ENCODE assay signal across 12 cellular contexts in the genomic region with DNA sequence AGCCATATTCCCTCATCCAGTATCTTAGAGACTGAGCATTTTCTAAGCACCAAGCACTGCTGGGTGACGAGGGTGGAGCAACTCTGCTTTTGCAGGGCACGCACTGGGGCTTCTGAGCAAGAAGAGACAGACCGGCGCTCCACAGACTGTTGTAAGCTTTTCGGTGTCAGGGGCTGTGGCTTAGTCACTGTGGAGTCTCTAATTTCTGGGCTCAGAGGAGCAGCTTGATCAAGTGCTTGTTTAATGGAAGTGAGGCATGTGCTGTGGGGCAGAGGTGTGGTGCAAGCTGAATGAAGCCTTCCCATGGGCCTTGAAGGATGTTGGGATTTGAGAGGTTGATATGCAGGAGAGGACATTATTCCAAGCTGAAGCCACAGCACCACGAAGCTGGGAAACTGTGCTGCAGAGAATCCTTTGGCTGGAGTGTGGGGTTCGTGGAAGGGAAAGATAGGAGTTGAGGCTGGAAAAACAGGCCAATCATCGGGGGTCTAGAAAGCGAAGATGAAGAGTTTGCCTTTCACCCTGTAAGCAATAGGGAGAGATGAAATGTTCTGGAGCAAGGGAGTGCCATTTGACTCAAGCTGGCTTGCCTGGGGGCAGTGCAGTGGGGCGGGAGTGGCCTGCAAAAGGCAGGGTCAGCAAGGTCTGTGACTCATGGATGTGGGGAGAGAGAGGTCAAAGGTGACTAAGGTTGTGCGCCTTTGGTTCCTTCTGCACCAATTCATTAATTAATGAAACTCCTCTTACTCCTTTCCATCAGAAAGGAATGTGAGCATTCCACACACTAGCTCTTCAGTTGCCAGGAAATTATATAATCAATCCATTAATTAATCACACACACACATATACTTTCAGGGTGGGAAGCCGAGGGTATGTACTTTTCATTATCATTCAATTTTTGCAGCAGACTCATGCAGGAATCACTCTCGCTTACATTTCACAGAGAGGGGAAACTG.
"Had no signal": no experiment of that assay in that cellular context is flagged by ENCODE, and none has a peak within 500 bp of the region (broad histone marks: within the 10 kb centered on the region; RNA-seq: fewer than 3 reads in every experiment).

No MANE protein-coding gene starts in this region.

- DNase-seq: activated naive CD4-positive, alpha-beta T cell treated with anti-CD3 and anti-CD28 coated beads for 36 hours; activated naive CD8-positive, alpha-beta T cell treated with anti-CD3 and anti-CD28 coated beads, Interleukin-2, amount 50 U/mL, for 24 hours; activated T-cell treated with anti-CD3 and anti-CD28 coated beads for 4 hours; aorta; dorsolateral prefrontal cortex; left ventricle myocardium superior; mesenchymal stem cell; sigmoid colon; stimulated activated CD4-positive, alpha-beta T cell treated with anti-CD3 and anti-CD28 coated beads, Interleukin-1b, Interleukin-23, amount 100 ng/mL, for 48 hours; stimulated activated naive CD8-positive, alpha-beta T cell treated with anti-CD3 and anti-CD28 coated beads, Interleukin-15, amount 100 ng/mL, for 72 hours; T-helper 17 cell had no signal

- H3K27me3 ChIP-seq: sigmoid colon had no signal

- H3K9me3 Mint-ChIP-seq: activated naive CD4-positive, alpha-beta T cell treated with anti-CD3 and anti-CD28 coated beads for 36 hours; activated naive CD8-positive, alpha-beta T cell treated with anti-CD3 and anti-CD28 coated beads, Interleukin-2, amount 50 U/mL, for 24 hours; natural killer cell treated with Interleukin-12 subunit alpha and Interleukin-12 subunit beta and Interleukin-15 and Interleukin-18, amount 100 ng/mL, for 72 hours; stimulated activated naive CD8-positive, alpha-beta T cell treated with anti-CD3 and anti-CD28 coated beads, Interleukin-15, amount 100 ng/mL, for 72 hours had no signal

- H3K27ac Mint-ChIP-seq: activated naive CD4-positive, alpha-beta T cell treated with anti-CD3 and anti-CD28 coated beads for 36 hours; activated naive CD8-positive, alpha-beta T cell treated with anti-CD3 and anti-CD28 coated beads, Interleukin-2, amount 50 U/mL, for 24 hours; natural killer cell treated with Interleukin-12 subunit alpha and Interleukin-12 subunit beta and Interleukin-15 and Interleukin-18, amount 100 ng/mL, for 72 hours; stimulated activated naive CD8-positive, alpha-beta T cell treated with anti-CD3 and anti-CD28 coated beads, Interleukin-15, amount 100 ng/mL, for 72 hours; T-helper 17 cell had no signal

- H3K36me3 ChIP-seq: sigmoid colon had no signal

- H3K4me3 ChIP-seq: sigmoid colon had no signal

- ATAC-seq: activated naive CD8-positive, alpha-beta T cell treated with anti-CD3 and anti-CD28 coated beads, Interleukin-2, amount 50 U/mL, for 24 hours; left ventricle myocardium superior; natural killer cell treated with Interleukin-12 subunit alpha and Interleukin-12 subunit beta and Interleukin-15 and Interleukin-18, amount 100 ng/mL, for 72 hours; stimulated activated naive CD8-positive, alpha-beta T cell treated with anti-CD3 and anti-CD28 coated beads, Interleukin-15, amount 100 ng/mL, for 72 hours; T-helper 17 cell had no signal

- H3K9me3 ChIP-seq: sigmoid colon had no signal

- H3K27ac ChIP-seq: dorsolateral prefrontal cortex, sigmoid colon had no signal

- H3K27me3 Mint-ChIP-seq: activated naive CD8-positive, alpha-beta T cell treated with anti-CD3 and anti-CD28 coated beads, Interleukin-2, amount 50 U/mL, for 24 hours had no signal

- H3K4me3 Mint-ChIP-seq: activated naive CD4-positive, alpha-beta T cell treated with anti-CD3 and anti-CD28 coated beads for 36 hours; activated naive CD8-positive, alpha-beta T cell treated with anti-CD3 and anti-CD28 coated beads, Interleukin-2, amount 50 U/mL, for 24 hours; natural killer cell treated with Interleukin-12 subunit alpha and Interleukin-12 subunit beta and Interleukin-15 and Interleukin-18, amount 100 ng/mL, for 72 hours; stimulated activated naive CD8-positive, alpha-beta T cell treated with anti-CD3 and anti-CD28 coated beads, Interleukin-15, amount 100 ng/mL, for 72 hours; T-helper 17 cell had no signal

- H3K4me1 ChIP-seq: sigmoid colon had no signal

- H3K36me3 Mint-ChIP-seq: natural killer cell treated with Interleukin-12 subunit alpha and Interleukin-12 subunit beta and Interleukin-15 and Interleukin-18, amount 100 ng/mL, for 72 hours had no signal

- H3K4me1 Mint-ChIP-seq: activated naive CD8-positive, alpha-beta T cell treated with anti-CD3 and anti-CD28 coated beads, Interleukin-2, amount 50 U/mL, for 24 hours; stimulated activated naive CD8-positive, alpha-beta T cell treated with anti-CD3 and anti-CD28 coated beads, Interleukin-15, amount 100 ng/mL, for 72 hours; T-helper 17 cell had no signal
